In genomic region chr10:73674546-73674945, GRCh38 we compare ENCODE assay signal across 11 cellular contexts. TPM values are rescaled to one million over a fixed set of nuclear protein-coding genes. Genes with fewer than 3 reads are reported as not detected.
"Had no signal": no experiment of that assay in that cellular context is flagged by ENCODE, and none has a peak within 500 bp of the region (broad histone marks: within the 10 kb centered on the region; RNA-seq: fewer than 3 reads in every experiment).

No MANE protein-coding gene starts in this region.

RNA-seq across cellular contexts. Expression of gene SYNPO2L, which starts 18.7 kb away (rescaled TPM):
- total RNA-seq: hepatocyte, kidney epithelial cell, left colon, left lobe of liver, lower leg skin, lung microvascular endothelial cell, mammary epithelial cell had no signal
- polyA plus RNA-seq: hepatocyte, immature natural killer cell, keratinocyte, mammary epithelial cell had no signal

RNA-seq across cellular contexts. Expression of gene MYOZ1, which starts 33.3 kb away (rescaled TPM):
- total RNA-seq: left colon, left lobe of liver, lung microvascular endothelial cell, mononuclear cell, mucosa of descending colon had no signal
- polyA plus RNA-seq: immature natural killer cell, keratinocyte, mammary epithelial cell had no signal
